Comparison of ENCODE assay signal across 8 cellular contexts in genomic region chr5:177425196-177425800, GRCh38. TPM values are rescaled to one million over a fixed set of nuclear protein-coding genes. Genes with fewer than 3 reads are reported as not detected.
DNase-seq lines count a peak whose midpoint lies in the region; ATAC-seq and TF ChIP-seq lines count a peak whose summit lies in the region.

No MANE protein-coding gene starts in this region.

- H3K4me3 Mint-ChIP-seq in T-helper 17 cell: peak overlapping the region; percentile 99

- TF ChIP-seq CTCF in fibroblast of villous mesenchyme (IDR thresholded peaks at IDR 0.05; ENCODE audit: insufficient read depth, low read depth, low read length): no peak
- no peak for TF ChIP-seq CTCF in gastrocnemius medialis (IDR thresholded peaks at IDR 0.05 in 4 of 5, conservative IDR thresholded peaks at IDR 0.05 in 1 of 5)

- ATAC-seq in T-helper 17 cell (no peak), gastrocnemius medialis (no peak), HG02981 (IDR thresholded peaks at IDR 0.05; ENCODE audit: unreplicated experiment) (no peak)

- H3K36me3 ChIP-seq in H7 (replicated peaks; ENCODE audit: control insufficient read depth, insufficient read depth, low read length): peaks cover 1% of the 10 kb centered on the region; the same call in 1 of the 2 replicates
- H3K36me3 ChIP-seq in gastrocnemius medialis: no peaks in the 10 kb centered on the region

- H3K27ac Mint-ChIP-seq in T-helper 17 cell: peak overlapping the region; percentile 98

- H3K27me3 Mint-ChIP-seq in T-helper 17 cell: no peaks in the 10 kb centered on the region

- DNase-seq in H7 (no peak), T-helper 17 cell (no peak), fibroblast of villous mesenchyme (ENCODE audit: low read depth) (no peak), gastrocnemius medialis (no peak), superior temporal gyrus (ENCODE audit: extremely low spot score) (no peak)
- no peak for DNase-seq in activated effector memory CD4-positive, alpha-beta T cell treated with Interleukin-2 at 50 U/mL for 16 hours
- DNase-seq in stimulated activated CD4-positive, alpha-beta T cell treated with anti-CD3 and anti-CD28 coated beads, Interleukin-12 subunit alpha, Interleukin-12 subunit beta, amount 100 ng/mL, for 4 hours: no peak

- H3K4me1 Mint-ChIP-seq in T-helper 17 cell: peaks cover 29% of the 10 kb centered on the region

- peaks cover 5% of the 10 kb centered on the region for H3K36me3 Mint-ChIP-seq in T-helper 17 cell (ENCODE audit: low read depth)

- no peaks in the 10 kb centered on the region for H3K9me3 ChIP-seq in T-helper 17 cell (ENCODE audit: control insufficient read depth, low read length, poor library complexity, severe bottlenecking)
- H3K9me3 ChIP-seq in gastrocnemius medialis: no peaks in the 10 kb centered on the region

- TF ChIP-seq POLR2A in gastrocnemius medialis (IDR thresholded peaks at IDR 0.05): no peak

- H3K4me3 ChIP-seq in H7 (ENCODE audit: insufficient read depth, low read depth, low read length): peak overlapping the region; percentile 69
- peak overlapping the region; percentile 72 for H3K4me3 ChIP-seq in fibroblast of villous mesenchyme (ENCODE audit: low read depth, low read length)
- peak overlapping the region; percentile 59 to 64 (median 63) for H3K4me3 ChIP-seq in gastrocnemius medialis

- no peaks in the 10 kb centered on the region for H3K27me3 ChIP-seq in H7 (ENCODE audit: control insufficient read depth, insufficient read depth, low read length)
- no peaks in the 10 kb centered on the region for H3K27me3 ChIP-seq in gastrocnemius medialis

- intact Hi-C loops in gastrocnemius medialis (cut with DNase I; ENCODE audit: low total_unique reads): no loop called here

- peaks cover 24% of the 10 kb centered on the region in 2 donors for H3K4me1 ChIP-seq in gastrocnemius medialis

- peak overlapping the region; percentile 87 to 93 (median 89) for H3K27ac ChIP-seq in gastrocnemius medialis

- in situ Hi-C loops in gastrocnemius medialis (cut with MboI; ENCODE audit: low sequenced_read_pairs in 4 of 4): no loop called here

RNA-seq across cellular contexts. Expression of gene GRK6, which starts 1.2 kb away (rescaled TPM):
- 62.4 and 66.8 TPM in 2 replicates for total RNA-seq in H7 (2014; rRNA removed; shearing (Covaris generic))
- total RNA-seq in T-helper 17 cell (100 to 1,000 TPM; 178 to 232 TPM), fibroblast of villous mesenchyme (24.2 and 26.4 TPM in 2 replicates), gastrocnemius medialis (10 to 100 TPM; 12.7 to 40.5 (median 32.2) TPM)

RNA-seq across cellular contexts. Expression of gene F12, which starts 15.9 kb away (rescaled TPM):
- total RNA-seq in H7 (2014; rRNA removed; shearing (Covaris generic)): 3.2 and 3.7 TPM in 2 replicates
- total RNA-seq in T-helper 17 cell (1 to 10 TPM in 1 of 2 donors, under 1 TPM in 1; 0.62 to 1.1 TPM), fibroblast of villous mesenchyme (0.43 and 0.64 TPM in 2 replicates), gastrocnemius medialis (1 to 10 TPM in 1 of 4 donors, under 1 TPM in 2, not detected in 1; 0.36 to 1.2 (median 0.95) TPM)

RNA-seq across cellular contexts. Expression of gene PRR7, which starts 21.3 kb away (rescaled TPM):
- total RNA-seq in H7 (2014; rRNA removed; shearing (Covaris generic)): 11.4 and 12.1 TPM in 2 replicates
- 10 to 100 TPM; 32.0 to 40.1 TPM for total RNA-seq in T-helper 17 cell
- 4.5 and 4.7 TPM in 2 replicates for total RNA-seq in fibroblast of villous mesenchyme
- total RNA-seq in gastrocnemius medialis: 1 to 10 TPM in 2 of 4 donors, under 1 TPM in 1, not detected in 1; 0.63 to 2.0 (median 1.4) TPM

RNA-seq across cellular contexts. Expression of gene PFN3, which starts 24.8 kb away (rescaled TPM):
- total RNA-seq in H7 (2014; rRNA removed; shearing (Covaris generic)): not detected in 2 replicates
- total RNA-seq in T-helper 17 cell: not detected
- not detected in 2 replicates for total RNA-seq in fibroblast of villous mesenchyme
- total RNA-seq in gastrocnemius medialis: not detected

RNA-seq across cellular contexts. Expression of gene SLC34A1, which starts 41.1 kb away (rescaled TPM):
- not detected in 2 replicates for total RNA-seq in H7 (2014; rRNA removed; shearing (Covaris generic))
- under 1 TPM; 0.31 to 0.40 TPM for total RNA-seq in T-helper 17 cell
- not detected in 2 replicates for total RNA-seq in fibroblast of villous mesenchyme
- not detected for total RNA-seq in gastrocnemius medialis
